8 cellular contexts compared by ENCODE assay signal in genomic region chr16:30585022-30585399, GRCh38. TPM values are rescaled to one million over a fixed set of nuclear protein-coding genes. Genes with fewer than 3 reads are reported as not detected.
A peak's percentile ranks its signal among the peaks of the same experiment; 100 is the strongest.
DNase-seq lines count a peak whose midpoint lies in the region; ATAC-seq and TF ChIP-seq lines count a peak whose summit lies in the region.

No MANE protein-coding gene starts in this region.

- in situ Hi-C loops in astrocyte of the cerebellum (cut with HindIII; ENCODE audit: low sequenced_read_pairs): no loop called here

- TF ChIP-seq CTCF in astrocyte of the cerebellum (IDR thresholded peaks at IDR 0.05; ENCODE audit: low read depth, low read length, missing control alignments) (no peak), thyroid gland (IDR thresholded peaks at IDR 0.05) (no peak)

- peak; percentile 46 for DNase-seq in DMS79 (lab: John Stamatoyannopoulos, UW)
- DNase-seq in M059J (ENCODE audit: low read depth): peak; percentile 43
- no peak for DNase-seq in astrocyte of the cerebellum (ENCODE audit: low read depth)
- DNase-seq in left colon: no peak
- DNase-seq in thyroid gland: peak in 1 of 2 donors; percentile 32
- no peak for DNase-seq in islet precursor cell
- DNase-seq in NCI-H2171 treated with DMSO at 0.1 percent for 48 hours (lab: John Stamatoyannopoulos, UW): no peak

- H3K27me3 ChIP-seq in thyroid gland: no peaks in the 10 kb centered on the region

- H3K4me3 ChIP-seq in astrocyte of the cerebellum (ENCODE audit: low read depth, low read length): peak overlapping the region; percentile 71
- H3K4me3 ChIP-seq in thyroid gland (replicated peaks in 1 of 3): peak overlapping the region; percentile 23 to 98 (median 56)

- WGBS in thyroid gland, 2 donors: 0 to 6% methylated on average over 6 to 7 of the region's 23 CpGs

- intact Hi-C loops in left colon (cut with DNase I, micrococcal nuclease) (no loop called here), thyroid gland (cut with DNase I) (no loop called here)

- no peak for TF ChIP-seq POLR2A in thyroid gland (IDR thresholded peaks at IDR 0.05)

- peak overlapping the region; percentile 75 to 88 (median 87) for H3K27ac ChIP-seq in thyroid gland

- H3K9me3 ChIP-seq in thyroid gland: no peaks in the 10 kb centered on the region

- H3K4me1 ChIP-seq in thyroid gland: peaks cover 10 to 12% of the 10 kb centered on the region in 2 donors

- ATAC-seq in GM21360 (IDR thresholded peaks at IDR 0.05; ENCODE audit: unreplicated experiment): peak; percentile 44
- peak; percentile 15 for ATAC-seq in left colon

- H3K36me3 ChIP-seq in thyroid gland: peaks cover 9 to 11% of the 10 kb centered on the region in 2 donors

RNA-seq across cellular contexts. Expression of gene ZNF785, which starts 0.5 kb away (rescaled TPM):
- 4.0 and 6.3 TPM in 2 replicates for total RNA-seq in M059J (2014; rRNA removed; shearing (Covaris generic))
- total RNA-seq in left colon: 10 to 100 TPM; 14.9 to 17.8 TPM
- total RNA-seq in thyroid gland: 10 to 100 TPM; 10.3 to 16.9 (median 12.4) TPM

RNA-seq across cellular contexts. Expression of gene ZNF688, which starts 13.5 kb away (rescaled TPM):
- total RNA-seq in M059J (2014; rRNA removed; shearing (Covaris generic)): 7.6 and 10.5 TPM in 2 replicates
- total RNA-seq in left colon (10 to 100 TPM; 16.6 to 24.4 TPM), thyroid gland (10 to 100 TPM; 10.6 to 26.1 (median 16.5) TPM)

RNA-seq across cellular contexts. Expression of gene ZNF689, which starts 25.2 kb away (rescaled TPM):
- total RNA-seq in M059J (2014; rRNA removed; shearing (Covaris generic)): 9.9 and 12.7 TPM in 2 replicates
- total RNA-seq in left colon (1 to 10 TPM; 6.8 to 6.9 TPM), thyroid gland (10 to 100 TPM in 3 of 4 donors, 1 to 10 TPM in 1; 9.7 to 14.7 (median 11.8) TPM)

RNA-seq across cellular contexts. Expression of gene ZNF764, which starts 26.8 kb away (rescaled TPM):
- total RNA-seq in M059J (2014; rRNA removed; shearing (Covaris generic)): 3.8 and 9.4 TPM in 2 replicates
- total RNA-seq in left colon (10 to 100 TPM; 10.6 to 20.7 TPM), thyroid gland (10 to 100 TPM in 3 of 4 donors, 1 to 10 TPM in 1; 9.3 to 15.4 (median 11.8) TPM)

RNA-seq across cellular contexts. Expression of gene ZNF747, which starts 50.4 kb away (rescaled TPM):
- total RNA-seq in M059J (2014; rRNA removed; shearing (Covaris generic)): 3.1 and 7.5 TPM in 2 replicates
- total RNA-seq in left colon: 10 to 100 TPM in 1 of 2 donors, 1 to 10 TPM in 1; 9.8 to 11.7 TPM
- 10 to 100 TPM; 13.6 to 30.7 (median 21.8) TPM for total RNA-seq in thyroid gland

Comparison
In these comparisons a context has a peak if more than half of its experiments do, and no peak if none do; other contexts are left out.
1. DNase-seq: peak in DMS79 (single experiment) and M059J (single experiment); none in astrocyte of the cerebellum (single experiment), left colon (0 of 2), islet precursor cell (single experiment) and NCI-H2171 treated with DMSO at 0.1 percent for 48 hours (single experiment).